ENCODE assay signal across 8 cellular contexts in genomic region chr17:1908699-1909309, GRCh38.
DNase-seq lines count a peak whose midpoint lies in the region; ATAC-seq and TF ChIP-seq lines count a peak whose summit lies in the region.

No MANE protein-coding gene starts in this region.

- no peaks in the 10 kb centered on the region for H3K9me3 ChIP-seq in PC-3 (ENCODE audit: low read length)
- H3K9me3 ChIP-seq in cardiac muscle cell (ENCODE audit: low read depth): no peaks in the 10 kb centered on the region
- H3K9me3 ChIP-seq in parathyroid adenoma (ENCODE audit: control insufficient read depth, low read length): no peaks in the 10 kb centered on the region

- peak; percentile 80 for DNase-seq in DMS53 (lab: John Stamatoyannopoulos, UW)
- peak; percentile 85 for DNase-seq in KBM-7
- peak; percentile 78 for DNase-seq in PC-3
- DNase-seq in activated naive CD8-positive, alpha-beta T cell treated with anti-CD3 and anti-CD28 coated beads, Interleukin-2, amount 10 ng/mL, durations not matched to agents 7 days and 5 days: peak; percentile 45
- DNase-seq in cardiac muscle cell (ENCODE audit: low read depth in 1 of 2, low spot score in 1 of 2): peak; percentile 83 to 84
- no peak for DNase-seq in germinal center (ENCODE audit: low spot score)

- no TSS peak for BruUV-seq in PC-3 (replicated peaks; lab: Mats Ljungman, UMichigan)

- H3K27me3 Mint-ChIP-seq in activated naive CD8-positive, alpha-beta T cell treated with anti-CD3 and anti-CD28 coated beads, Interleukin-2, amount 10 ng/mL, durations not matched to agents 7 days and 5 days: peaks cover 62% of the 10 kb centered on the region

- H3K27ac Mint-ChIP-seq in activated naive CD8-positive, alpha-beta T cell treated with anti-CD3 and anti-CD28 coated beads, Interleukin-2, amount 10 ng/mL, durations not matched to agents 7 days and 5 days: no peak overlapping the region

- no peak overlapping the region for H3K9ac ChIP-seq in PC-3 (ENCODE audit: low read length)
- H3K9ac ChIP-seq in parathyroid adenoma: no peak overlapping the region

- peak overlapping the region; percentile 91 for H2AFZ ChIP-seq in PC-3 (ENCODE audit: low read length)
- peak overlapping the region; percentile 78 for H2AFZ ChIP-seq in parathyroid adenoma

- CTCF ChIA-PET in PC-3 (lab: Charles Lee): interaction anchor here (0.6 to 1.4 kb wide), 10 partner anchors 15 to 336 kb away, joined by 3 to 52 read pairs (median 4); partner anchors contain the start of gene RTN4RL1

- peak overlapping the region; percentile 52 for H3K4me3 Mint-ChIP-seq in activated naive CD8-positive, alpha-beta T cell treated with anti-CD3 and anti-CD28 coated beads, Interleukin-2, amount 10 ng/mL, durations not matched to agents 7 days and 5 days

- peak overlapping the region; percentile 64 for H3K4me3 ChIP-seq in PC-3 (ENCODE audit: low read length)
- peak overlapping the region; percentile 22 for H3K4me3 ChIP-seq in cardiac muscle cell
- H3K4me3 ChIP-seq in parathyroid adenoma (ENCODE audit: low read depth, low read length): peak overlapping the region; percentile 36

- intact Hi-C loops in PC-3 (cut with micrococcal nuclease): no loop called here

- no peaks in the 10 kb centered on the region for H3K36me3 Mint-ChIP-seq in activated naive CD8-positive, alpha-beta T cell treated with anti-CD3 and anti-CD28 coated beads, Interleukin-2, amount 10 ng/mL, durations not matched to agents 7 days and 5 days

- TF ChIP-seq CTCF in PC-3 (conservative IDR thresholded peaks at IDR 0.05; ENCODE audit: low read depth, low read length) (peak; percentile 85), cardiac muscle cell (IDR thresholded peaks at IDR 0.05; ENCODE audit: low read depth, low read length) (peak; percentile 78), parathyroid adenoma (IDR thresholded peaks at IDR 0.05) (peak; percentile 69)

- no peaks in the 10 kb centered on the region for H3K27me3 ChIP-seq in PC-3 (ENCODE audit: low read length)
- H3K27me3 ChIP-seq in cardiac muscle cell: peaks cover 12% of the 10 kb centered on the region
- no peaks in the 10 kb centered on the region for H3K27me3 ChIP-seq in parathyroid adenoma (ENCODE audit: control insufficient read depth, insufficient read depth, low read length)

- peak overlapping the region; percentile 92 for H3K4me2 ChIP-seq in PC-3 (ENCODE audit: low read length)
- peak overlapping the region; percentile 48 for H3K4me2 ChIP-seq in parathyroid adenoma (ENCODE audit: low read length)

- peaks cover 1% of the 10 kb centered on the region for H3K4me1 Mint-ChIP-seq in activated naive CD8-positive, alpha-beta T cell treated with anti-CD3 and anti-CD28 coated beads, Interleukin-2, amount 10 ng/mL, durations not matched to agents 7 days and 5 days

- ATAC-seq in PC-3 (peak; percentile 96), GM19397 (IDR thresholded peaks at IDR 0.05; ENCODE audit: unreplicated experiment) (no peak)
- ATAC-seq in activated naive CD8-positive, alpha-beta T cell treated with anti-CD3 and anti-CD28 coated beads, Interleukin-2, amount 10 ng/mL, durations not matched to agents 7 days and 5 days (ENCODE audit: low read depth): peak; percentile 79

- POLR2A ChIA-PET in PC-3 (lab: Charles Lee; ENCODE audit: unreplicated experiment): interaction anchor here (0.5 kb wide), 1 partner anchor 560 kb away, joined by 9 read pairs; no protein-coding TSS in a partner anchor
- POLR2A ChIA-PET in activated naive CD8-positive, alpha-beta T cell treated with anti-CD3 and anti-CD28 coated beads, Interleukin-2, amount 10 ng/mL, durations not matched to agents 7 days and 5 days (lab: Charles Lee): interaction anchor here (0.7 to 1.1 kb wide), 3 partner anchors 8 to 148 kb away, joined by 3 read pairs; no protein-coding TSS in a partner anchor

- H3F3A ChIP-seq in PC-3 (ENCODE audit: low read length, unreplicated experiment): no peaks in the 10 kb centered on the region

- peaks cover 8% of the 10 kb centered on the region; the same call in 1 of the 2 replicates for H3K4me1 ChIP-seq in PC-3 (ENCODE audit: insufficient read depth, low read length)
- H3K4me1 ChIP-seq in cardiac muscle cell (ENCODE audit: low read depth): peaks cover 46% of the 10 kb centered on the region
- peaks cover 6% of the 10 kb centered on the region for H3K4me1 ChIP-seq in parathyroid adenoma

- H3K36me3 ChIP-seq in PC-3 (ENCODE audit: low read depth, low read length) (no peaks in the 10 kb centered on the region), cardiac muscle cell (no peaks in the 10 kb centered on the region), parathyroid adenoma (ENCODE audit: control insufficient read depth, insufficient read depth, low read length) (no peaks in the 10 kb centered on the region)

- H3K27ac ChIP-seq in PC-3 (ENCODE audit: low read length) (no peak overlapping the region), cardiac muscle cell (no peak overlapping the region), parathyroid adenoma (no peak overlapping the region)

- no peaks in the 10 kb centered on the region for H3K9me2 ChIP-seq in PC-3 (replicated peaks; ENCODE audit: low read length)

- in situ Hi-C loops in KBM-7 (cut with MboI; ENCODE audit: low pct_unique_long_range_greater_than_20kb, low sequenced_read_pairs): no loop called here

- H3K79me2 ChIP-seq in PC-3 (ENCODE audit: low read length): no peaks in the 10 kb centered on the region
- H3K79me2 ChIP-seq in parathyroid adenoma: no peaks in the 10 kb centered on the region

- no peaks in the 10 kb centered on the region for H4K20me1 ChIP-seq in PC-3 (ENCODE audit: low read length)

- no peaks in the 10 kb centered on the region for H3K9me3 Mint-ChIP-seq in activated naive CD8-positive, alpha-beta T cell treated with anti-CD3 and anti-CD28 coated beads, Interleukin-2, amount 10 ng/mL, durations not matched to agents 7 days and 5 days
